Comparison of ENCODE assay signal across 1 cellular context in the genomic region with DNA sequence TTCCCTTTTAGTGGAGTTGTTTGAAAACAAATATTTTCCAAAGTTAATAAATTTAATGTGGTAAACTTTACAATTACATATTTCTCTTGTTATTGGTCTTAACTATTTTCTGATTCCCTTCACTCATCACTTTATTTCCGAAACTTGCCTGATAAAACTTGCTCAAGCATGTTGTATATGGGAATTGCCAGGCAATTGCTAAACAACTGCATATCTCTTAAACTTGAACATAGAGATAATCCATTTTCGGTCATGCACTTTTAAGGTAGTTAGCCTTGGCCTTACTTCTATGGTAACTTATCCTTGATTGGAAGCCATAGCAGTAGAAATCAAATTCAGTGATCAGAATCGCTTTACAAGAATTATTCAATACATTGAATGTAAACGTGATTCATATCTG.
TF ChIP-seq lines count a peak whose summit lies in the region.

No MANE protein-coding gene starts in this region.

TF ChIP-seq in HCT116, 20 proteins besides CTCF, POLR2A, EP300 and RAD21 (continued from another document):
- TF ChIP-seq EZH2phosphoT487 (IDR thresholded peaks at IDR 0.05; ENCODE audit: borderline replicate concordance) (no peak), ZBTB33 (IDR thresholded peaks at IDR 0.05; ENCODE audit: extremely low read depth, insufficient replicate concordance, low read length) (no peak), JUND (IDR thresholded peaks at IDR 0.05) (no peak; the same call in 1 of the 2 replicates), ZFX (IDR thresholded peaks at IDR 0.05) (no peak), SIN3A (IDR thresholded peaks at IDR 0.05; ENCODE audit: low read depth) (no peak), TCF7L2 (IDR thresholded peaks at IDR 0.05; ENCODE audit: borderline replicate concordance, extremely low read depth, insufficient read depth, insufficient read length) (no peak), EZH2 (IDR thresholded peaks at IDR 0.05) (no peak), ZNF274 (IDR thresholded peaks at IDR 0.05; ENCODE audit: low read depth, low read length) (no peak), ATF3 (IDR thresholded peaks at IDR 0.05) (no peak)
- TF ChIP-seq, protein P1, sequence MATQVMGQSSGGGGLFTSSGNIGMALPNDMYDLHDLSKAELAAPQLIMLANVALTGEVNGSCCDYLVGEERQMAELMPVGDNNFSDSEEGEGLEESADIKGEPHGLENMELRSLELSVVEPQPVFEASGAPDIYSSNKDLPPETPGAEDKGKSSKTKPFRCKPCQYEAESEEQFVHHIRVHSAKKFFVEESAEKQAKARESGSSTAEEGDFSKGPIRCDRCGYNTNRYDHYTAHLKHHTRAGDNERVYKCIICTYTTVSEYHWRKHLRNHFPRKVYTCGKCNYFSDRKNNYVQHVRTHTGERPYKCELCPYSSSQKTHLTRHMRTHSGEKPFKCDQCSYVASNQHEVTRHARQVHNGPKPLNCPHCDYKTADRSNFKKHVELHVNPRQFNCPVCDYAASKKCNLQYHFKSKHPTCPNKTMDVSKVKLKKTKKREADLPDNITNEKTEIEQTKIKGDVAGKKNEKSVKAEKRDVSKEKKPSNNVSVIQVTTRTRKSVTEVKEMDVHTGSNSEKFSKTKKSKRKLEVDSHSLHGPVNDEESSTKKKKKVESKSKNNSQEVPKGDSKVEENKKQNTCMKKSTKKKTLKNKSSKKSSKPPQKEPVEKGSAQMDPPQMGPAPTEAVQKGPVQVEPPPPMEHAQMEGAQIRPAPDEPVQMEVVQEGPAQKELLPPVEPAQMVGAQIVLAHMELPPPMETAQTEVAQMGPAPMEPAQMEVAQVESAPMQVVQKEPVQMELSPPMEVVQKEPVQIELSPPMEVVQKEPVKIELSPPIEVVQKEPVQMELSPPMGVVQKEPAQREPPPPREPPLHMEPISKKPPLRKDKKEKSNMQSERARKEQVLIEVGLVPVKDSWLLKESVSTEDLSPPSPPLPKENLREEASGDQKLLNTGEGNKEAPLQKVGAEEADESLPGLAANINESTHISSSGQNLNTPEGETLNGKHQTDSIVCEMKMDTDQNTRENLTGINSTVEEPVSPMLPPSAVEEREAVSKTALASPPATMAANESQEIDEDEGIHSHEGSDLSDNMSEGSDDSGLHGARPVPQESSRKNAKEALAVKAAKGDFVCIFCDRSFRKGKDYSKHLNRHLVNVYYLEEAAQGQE (IDR thresholded peaks at IDR 0.05; ENCODE audit: low read depth): no peak
